1 cellular context compared by ENCODE assay signal in genomic region chr14:56805992-56806737, GRCh38.
TF ChIP-seq lines count a peak whose summit lies in the region.

No MANE protein-coding gene starts in this region.

TF ChIP-seq in GM23338, 12 proteins besides CTCF, POLR2A, EP300 and RAD21 (continued from another document):
- TF ChIP-seq, protein P1, sequence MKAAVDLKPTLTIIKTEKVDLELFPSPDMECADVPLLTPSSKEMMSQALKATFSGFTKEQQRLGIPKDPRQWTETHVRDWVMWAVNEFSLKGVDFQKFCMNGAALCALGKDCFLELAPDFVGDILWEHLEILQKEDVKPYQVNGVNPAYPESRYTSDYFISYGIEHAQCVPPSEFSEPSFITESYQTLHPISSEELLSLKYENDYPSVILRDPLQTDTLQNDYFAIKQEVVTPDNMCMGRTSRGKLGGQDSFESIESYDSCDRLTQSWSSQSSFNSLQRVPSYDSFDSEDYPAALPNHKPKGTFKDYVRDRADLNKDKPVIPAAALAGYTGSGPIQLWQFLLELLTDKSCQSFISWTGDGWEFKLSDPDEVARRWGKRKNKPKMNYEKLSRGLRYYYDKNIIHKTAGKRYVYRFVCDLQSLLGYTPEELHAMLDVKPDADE (IDR thresholded peaks at IDR 0.05), result no peak
- TF ChIP-seq POLR2AphosphoS5 (IDR thresholded peaks at IDR 0.05; ENCODE audit: low read depth), result no peak
- TF ChIP-seq EZH2phosphoT487 (IDR thresholded peaks at IDR 0.05; ENCODE audit: unreplicated experiment), result no peak
- no peak for TF ChIP-seq STAT1 (IDR thresholded peaks at IDR 0.05; ENCODE audit: unreplicated experiment)
- TF ChIP-seq JUNB (IDR thresholded peaks at IDR 0.05; ENCODE audit: unreplicated experiment), result no peak
- TF ChIP-seq, protein P2, sequence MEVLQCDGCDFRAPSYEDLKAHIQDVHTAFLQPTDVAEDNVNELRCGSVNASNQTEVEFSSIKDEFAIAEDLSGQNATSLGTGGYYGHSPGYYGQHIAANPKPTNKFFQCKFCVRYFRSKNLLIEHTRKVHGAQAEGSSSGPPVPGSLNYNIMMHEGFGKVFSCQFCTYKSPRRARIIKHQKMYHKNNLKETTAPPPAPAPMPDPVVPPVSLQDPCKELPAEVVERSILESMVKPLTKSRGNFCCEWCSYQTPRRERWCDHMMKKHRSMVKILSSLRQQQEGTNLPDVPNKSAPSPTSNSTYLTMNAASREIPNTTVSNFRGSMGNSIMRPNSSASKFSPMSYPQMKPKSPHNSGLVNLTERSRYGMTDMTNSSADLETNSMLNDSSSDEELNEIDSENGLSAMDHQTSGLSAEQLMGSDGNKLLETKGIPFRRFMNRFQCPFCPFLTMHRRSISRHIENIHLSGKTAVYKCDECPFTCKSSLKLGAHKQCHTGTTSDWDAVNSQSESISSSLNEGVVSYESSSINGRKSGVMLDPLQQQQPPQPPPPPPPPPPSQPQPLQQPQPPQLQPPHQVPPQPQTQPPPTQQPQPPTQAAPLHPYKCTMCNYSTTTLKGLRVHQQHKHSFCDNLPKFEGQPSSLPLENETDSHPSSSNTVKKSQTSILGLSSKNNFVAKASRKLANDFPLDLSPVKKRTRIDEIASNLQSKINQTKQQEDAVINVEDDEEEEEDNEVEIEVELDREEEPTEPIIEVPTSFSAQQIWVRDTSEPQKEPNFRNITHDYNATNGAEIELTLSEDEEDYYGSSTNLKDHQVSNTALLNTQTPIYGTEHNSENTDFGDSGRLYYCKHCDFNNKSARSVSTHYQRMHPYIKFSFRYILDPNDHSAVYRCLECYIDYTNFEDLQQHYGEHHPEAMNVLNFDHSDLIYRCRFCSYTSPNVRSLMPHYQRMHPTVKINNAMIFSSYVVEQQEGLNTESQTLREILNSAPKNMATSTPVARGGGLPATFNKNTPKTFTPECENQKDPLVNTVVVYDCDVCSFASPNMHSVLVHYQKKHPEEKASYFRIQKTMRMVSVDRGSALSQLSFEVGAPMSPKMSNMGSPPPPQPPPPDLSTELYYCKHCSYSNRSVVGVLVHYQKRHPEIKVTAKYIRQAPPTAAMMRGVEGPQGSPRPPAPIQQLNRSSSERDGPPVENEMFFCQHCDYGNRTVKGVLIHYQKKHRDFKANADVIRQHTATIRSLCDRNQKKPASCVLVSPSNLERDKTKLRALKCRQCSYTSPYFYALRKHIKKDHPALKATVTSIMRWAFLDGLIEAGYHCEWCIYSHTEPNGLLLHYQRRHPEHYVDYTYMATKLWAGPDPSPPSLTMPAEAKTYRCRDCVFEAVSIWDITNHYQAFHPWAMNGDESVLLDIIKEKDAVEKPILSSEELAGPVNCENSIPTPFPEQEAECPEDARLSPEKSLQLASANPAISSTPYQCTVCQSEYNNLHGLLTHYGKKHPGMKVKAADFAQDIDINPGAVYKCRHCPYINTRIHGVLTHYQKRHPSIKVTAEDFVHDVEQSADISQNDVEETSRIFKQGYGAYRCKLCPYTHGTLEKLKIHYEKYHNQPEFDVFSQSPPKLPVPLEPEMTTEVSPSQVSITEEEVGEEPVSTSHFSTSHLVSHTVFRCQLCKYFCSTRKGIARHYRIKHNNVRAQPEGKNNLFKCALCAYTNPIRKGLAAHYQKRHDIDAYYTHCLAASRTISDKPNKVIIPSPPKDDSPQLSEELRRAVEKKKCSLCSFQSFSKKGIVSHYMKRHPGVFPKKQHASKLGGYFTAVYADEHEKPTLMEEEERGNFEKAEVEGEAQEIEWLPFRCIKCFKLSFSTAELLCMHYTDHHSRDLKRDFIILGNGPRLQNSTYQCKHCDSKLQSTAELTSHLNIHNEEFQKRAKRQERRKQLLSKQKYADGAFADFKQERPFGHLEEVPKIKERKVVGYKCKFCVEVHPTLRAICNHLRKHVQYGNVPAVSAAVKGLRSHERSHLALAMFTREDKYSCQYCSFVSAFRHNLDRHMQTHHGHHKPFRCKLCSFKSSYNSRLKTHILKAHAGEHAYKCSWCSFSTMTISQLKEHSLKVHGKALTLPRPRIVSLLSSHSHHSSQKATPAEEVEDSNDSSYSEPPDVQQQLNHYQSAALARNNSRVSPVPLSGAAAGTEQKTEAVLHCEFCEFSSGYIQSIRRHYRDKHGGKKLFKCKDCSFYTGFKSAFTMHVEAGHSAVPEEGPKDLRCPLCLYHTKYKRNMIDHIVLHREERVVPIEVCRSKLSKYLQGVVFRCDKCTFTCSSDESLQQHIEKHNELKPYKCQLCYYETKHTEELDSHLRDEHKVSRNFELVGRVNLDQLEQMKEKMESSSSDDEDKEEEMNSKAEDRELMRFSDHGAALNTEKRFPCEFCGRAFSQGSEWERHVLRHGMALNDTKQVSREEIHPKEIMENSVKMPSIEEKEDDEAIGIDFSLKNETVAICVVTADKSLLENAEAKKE (CRISPR knock-in tag; IDR thresholded peaks at IDR 0.05), result no peak
- no peak for TF ChIP-seq ZNF114 (CRISPR knock-in tag; IDR thresholded peaks at IDR 0.05)
- no peak for TF ChIP-seq ZNF331 (CRISPR knock-in tag; IDR thresholded peaks at IDR 0.05; ENCODE audit: low read depth)
- no peak for TF ChIP-seq EZH2 (IDR thresholded peaks at IDR 0.05; ENCODE audit: low read depth, unreplicated experiment)
- no peak for TF ChIP-seq NANOG (IDR thresholded peaks at IDR 0.05; ENCODE audit: borderline replicate concordance)
